1 cellular context compared by ENCODE assay signal in the genomic region with DNA sequence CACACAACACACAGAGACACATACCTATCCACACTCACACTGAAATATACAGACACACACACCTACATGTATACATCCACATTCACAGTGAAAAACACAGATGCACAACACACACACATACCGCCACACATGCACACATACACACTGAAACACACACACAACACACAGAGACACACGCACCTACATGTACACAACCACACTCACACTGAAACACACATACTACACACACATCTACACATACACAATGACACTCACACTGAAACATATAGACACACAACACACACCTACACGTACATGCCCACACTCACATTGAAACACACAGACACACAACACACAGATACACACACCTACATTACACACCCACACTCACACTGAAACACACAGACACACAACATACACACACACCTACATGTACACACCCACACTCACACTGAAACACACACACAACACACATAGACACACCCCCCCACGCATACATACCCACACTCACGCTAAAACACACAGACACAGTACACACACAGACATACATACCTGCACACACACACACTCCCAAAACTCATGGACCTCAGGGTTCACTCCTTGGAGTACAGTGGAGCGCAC.
A peak's percentile ranks its signal among the peaks of the same experiment; 100 is the strongest.
TF ChIP-seq lines count a peak whose summit lies in the region.

No MANE protein-coding gene starts in this region.

TF ChIP-seq in HepG2, 621 proteins besides CTCF, POLR2A, EP300 and RAD21 (continued from another document):
- TF ChIP-seq, protein P1, sequence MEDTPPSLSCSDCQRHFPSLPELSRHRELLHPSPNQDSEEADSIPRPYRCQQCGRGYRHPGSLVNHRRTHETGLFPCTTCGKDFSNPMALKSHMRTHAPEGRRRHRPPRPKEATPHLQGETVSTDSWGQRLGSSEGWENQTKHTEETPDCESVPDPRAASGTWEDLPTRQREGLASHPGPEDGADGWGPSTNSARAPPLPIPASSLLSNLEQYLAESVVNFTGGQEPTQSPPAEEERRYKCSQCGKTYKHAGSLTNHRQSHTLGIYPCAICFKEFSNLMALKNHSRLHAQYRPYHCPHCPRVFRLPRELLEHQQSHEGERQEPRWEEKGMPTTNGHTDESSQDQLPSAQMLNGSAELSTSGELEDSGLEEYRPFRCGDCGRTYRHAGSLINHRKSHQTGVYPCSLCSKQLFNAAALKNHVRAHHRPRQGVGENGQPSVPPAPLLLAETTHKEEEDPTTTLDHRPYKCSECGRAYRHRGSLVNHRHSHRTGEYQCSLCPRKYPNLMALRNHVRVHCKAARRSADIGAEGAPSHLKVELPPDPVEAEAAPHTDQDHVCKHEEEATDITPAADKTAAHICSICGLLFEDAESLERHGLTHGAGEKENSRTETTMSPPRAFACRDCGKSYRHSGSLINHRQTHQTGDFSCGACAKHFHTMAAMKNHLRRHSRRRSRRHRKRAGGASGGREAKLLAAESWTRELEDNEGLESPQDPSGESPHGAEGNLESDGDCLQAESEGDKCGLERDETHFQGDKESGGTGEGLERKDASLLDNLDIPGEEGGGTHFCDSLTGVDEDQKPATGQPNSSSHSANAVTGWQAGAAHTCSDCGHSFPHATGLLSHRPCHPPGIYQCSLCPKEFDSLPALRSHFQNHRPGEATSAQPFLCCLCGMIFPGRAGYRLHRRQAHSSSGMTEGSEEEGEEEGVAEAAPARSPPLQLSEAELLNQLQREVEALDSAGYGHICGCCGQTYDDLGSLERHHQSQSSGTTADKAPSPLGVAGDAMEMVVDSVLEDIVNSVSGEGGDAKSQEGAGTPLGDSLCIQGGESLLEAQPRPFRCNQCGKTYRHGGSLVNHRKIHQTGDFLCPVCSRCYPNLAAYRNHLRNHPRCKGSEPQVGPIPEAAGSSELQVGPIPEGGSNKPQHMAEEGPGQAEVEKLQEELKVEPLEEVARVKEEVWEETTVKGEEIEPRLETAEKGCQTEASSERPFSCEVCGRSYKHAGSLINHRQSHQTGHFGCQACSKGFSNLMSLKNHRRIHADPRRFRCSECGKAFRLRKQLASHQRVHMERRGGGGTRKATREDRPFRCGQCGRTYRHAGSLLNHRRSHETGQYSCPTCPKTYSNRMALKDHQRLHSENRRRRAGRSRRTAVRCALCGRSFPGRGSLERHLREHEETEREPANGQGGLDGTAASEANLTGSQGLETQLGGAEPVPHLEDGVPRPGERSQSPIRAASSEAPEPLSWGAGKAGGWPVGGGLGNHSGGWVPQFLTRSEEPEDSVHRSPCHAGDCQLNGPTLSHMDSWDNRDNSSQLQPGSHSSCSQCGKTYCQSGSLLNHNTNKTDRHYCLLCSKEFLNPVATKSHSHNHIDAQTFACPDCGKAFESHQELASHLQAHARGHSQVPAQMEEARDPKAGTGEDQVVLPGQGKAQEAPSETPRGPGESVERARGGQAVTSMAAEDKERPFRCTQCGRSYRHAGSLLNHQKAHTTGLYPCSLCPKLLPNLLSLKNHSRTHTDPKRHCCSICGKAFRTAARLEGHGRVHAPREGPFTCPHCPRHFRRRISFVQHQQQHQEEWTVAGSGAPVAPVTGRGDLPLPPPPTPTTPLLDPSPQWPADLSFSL (CRISPR knock-in tag; IDR thresholded peaks at IDR 0.05), result peak; percentile 86
- TF ChIP-seq SP1 (IDR thresholded peaks at IDR 0.05), result peak; percentile 7; the same call in 1 of the 2 replicates
- TF ChIP-seq SP1 (CRISPR knock-in tag; IDR thresholded peaks at IDR 0.05), result no peak
- TF ChIP-seq, protein P2, sequence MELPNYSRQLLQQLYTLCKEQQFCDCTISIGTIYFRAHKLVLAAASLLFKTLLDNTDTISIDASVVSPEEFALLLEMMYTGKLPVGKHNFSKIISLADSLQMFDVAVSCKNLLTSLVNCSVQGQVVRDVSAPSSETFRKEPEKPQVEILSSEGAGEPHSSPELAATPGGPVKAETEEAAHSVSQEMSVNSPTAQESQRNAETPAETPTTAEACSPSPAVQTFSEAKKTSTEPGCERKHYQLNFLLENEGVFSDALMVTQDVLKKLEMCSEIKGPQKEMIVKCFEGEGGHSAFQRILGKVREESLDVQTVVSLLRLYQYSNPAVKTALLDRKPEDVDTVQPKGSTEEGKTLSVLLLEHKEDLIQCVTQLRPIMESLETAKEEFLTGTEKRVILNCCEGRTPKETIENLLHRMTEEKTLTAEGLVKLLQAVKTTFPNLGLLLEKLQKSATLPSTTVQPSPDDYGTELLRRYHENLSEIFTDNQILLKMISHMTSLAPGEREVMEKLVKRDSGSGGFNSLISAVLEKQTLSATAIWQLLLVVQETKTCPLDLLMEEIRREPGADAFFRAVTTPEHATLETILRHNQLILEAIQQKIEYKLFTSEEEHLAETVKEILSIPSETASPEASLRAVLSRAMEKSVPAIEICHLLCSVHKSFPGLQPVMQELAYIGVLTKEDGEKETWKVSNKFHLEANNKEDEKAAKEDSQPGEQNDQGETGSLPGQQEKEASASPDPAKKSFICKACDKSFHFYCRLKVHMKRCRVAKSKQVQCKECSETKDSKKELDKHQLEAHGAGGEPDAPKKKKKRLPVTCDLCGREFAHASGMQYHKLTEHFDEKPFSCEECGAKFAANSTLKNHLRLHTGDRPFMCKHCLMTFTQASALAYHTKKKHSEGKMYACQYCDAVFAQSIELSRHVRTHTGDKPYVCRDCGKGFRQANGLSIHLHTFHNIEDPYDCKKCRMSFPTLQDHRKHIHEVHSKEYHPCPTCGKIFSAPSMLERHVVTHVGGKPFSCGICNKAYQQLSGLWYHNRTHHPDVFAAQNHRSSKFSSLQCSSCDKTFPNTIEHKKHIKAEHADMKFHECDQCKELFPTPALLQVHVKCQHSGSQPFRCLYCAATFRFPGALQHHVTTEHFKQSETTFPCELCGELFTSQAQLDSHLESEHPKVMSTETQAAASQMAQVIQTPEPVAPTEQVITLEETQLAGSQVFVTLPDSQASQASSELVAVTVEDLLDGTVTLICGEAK (IDR thresholded peaks at IDR 0.05), result 0 out of 2 replicates have a peak, but pooled peaks have one; percentile 19
- TF ChIP-seq, protein P2 (CRISPR knock-in tag; IDR thresholded peaks at IDR 0.05), result no peak
